In the genomic region with DNA sequence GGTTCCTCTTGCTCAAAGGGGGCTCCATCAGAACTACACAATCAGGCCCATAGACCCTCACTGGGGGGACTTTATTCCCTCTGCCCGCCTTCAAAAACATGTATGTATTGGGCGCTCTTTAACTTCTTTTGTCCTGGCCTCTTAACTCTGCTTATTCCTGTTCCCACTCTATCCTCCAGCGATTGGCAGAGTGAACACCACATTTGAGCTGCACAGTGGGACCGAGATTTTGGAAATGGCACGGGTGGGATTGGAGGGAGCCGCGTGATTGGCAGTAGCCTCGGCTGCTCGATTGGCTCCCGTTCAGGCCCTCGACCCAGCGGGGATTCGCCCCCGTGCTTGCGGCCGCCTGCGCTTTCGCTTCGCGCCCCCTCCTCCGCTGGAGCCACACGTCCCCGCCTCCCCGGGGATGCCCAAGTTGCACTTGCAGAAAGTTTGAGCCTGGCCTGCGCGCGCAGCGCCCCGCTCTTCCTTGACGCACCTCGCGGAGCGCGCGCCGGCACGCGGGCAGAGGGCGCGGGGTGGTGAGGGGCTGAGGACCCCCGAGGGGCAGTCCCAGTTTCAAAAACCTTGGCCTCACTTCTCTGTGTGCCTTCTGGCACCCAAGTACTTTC, we compare ENCODE assay signal across 8 cellular contexts. TPM values are rescaled to one million over a fixed set of nuclear protein-coding genes. Genes with fewer than 3 reads are reported as not detected.
DNase-seq lines count a peak whose midpoint lies in the region; ATAC-seq, FAIRE-seq and TF ChIP-seq lines count a peak whose summit lies in the region.

A gene (minus strand): TSS at position 192 of the 614 bp plus-strand sequence. CDS start 164 bp downstream, at position 28.

- no peaks in the 10 kb centered on the region for H3K9me3 Mint-ChIP-seq in nephron progenitor cell

- no peaks in the 10 kb centered on the region for H3K9me1 ChIP-seq in K562 (ENCODE audit: control insufficient read depth, insufficient read depth, low read length)

- in situ Hi-C loops in K562 (cut with MboI) = no loop called here

- TF ChIP-seq RAD21 in K562 (CRISPR knock-in tag; conservative IDR thresholded peaks at IDR 0.05 in 1 of 2, IDR thresholded peaks at IDR 0.05 in 1 of 2) = no peak

- H3K4me3 ChIP-seq in LNCaP clone FGC (ENCODE audit: low read depth, low read length) = 0 out of 2 replicates have a peak within 1 kb of the TSS, but pooled peaks have one; percentile 18
- peak within 1 kb of the TSS; percentile 56 for H3K4me3 ChIP-seq in K562

- 79% methylated on average over 9 of the region's 41 CpGs for WGBS in K562 (ENCODE audit: insufficient coverage, low coverage, missing lambda C conversion rate)

- intact Hi-C loops in K562 (cut with micrococcal nuclease) = no loop called here

- peak within 1 kb of the TSS; percentile 46 to 90 for H3K9ac ChIP-seq in K562 (ENCODE audit: insufficient read depth in 1 of 2, low read depth in 2 of 2, low read length in 2 of 2)

- H3K27ac ChIP-seq in K562 (ENCODE audit: extremely low read depth, low read depth, low read length) = peak within 1 kb of the TSS; percentile 73; the same call in 2 of the 3 replicates

- H3K4me2 ChIP-seq in K562 (ENCODE audit: insufficient read depth, low read length) = peak within 1 kb of the TSS; percentile 65

- POLR2A ChIA-PET in K562 (lab: Yijun Ruan, JAX) (interaction anchor here (2.7 kb wide), 1 partner anchor 9 kb away, joined by 14 read pairs; a partner anchor contains a TSS), GM10248 (lab: Yijun Ruan, JAX) (no interaction called here)

- H3K4me1 Mint-ChIP-seq in nephron progenitor cell = peaks cover 31% of the 10 kb centered on the region

- no peaks in the 10 kb centered on the region for H3K36me3 Mint-ChIP-seq in nephron progenitor cell (ENCODE audit: low read depth)

- H3K9me3 ChIP-seq in K562 (replicated peaks; ENCODE audit: control insufficient read depth, insufficient read depth, low read depth, low read length) = no peaks in the 10 kb centered on the region

- CTCF ChIA-PET in K562 (lab: Yijun Ruan, JAX; ENCODE audit: low intra/inter-chr PET ratio) (no interaction called here), GM10248 (lab: Yijun Ruan, JAX) (no interaction called here)

- FAIRE-seq in K562 (lab: Jason Lieb, UNC) = no peak

- peak within 1 kb of the TSS; percentile 79 for H2AFZ ChIP-seq in K562 (ENCODE audit: low read depth, low read length)

- H3K36me3 ChIP-seq in K562 (ENCODE audit: control insufficient read depth, insufficient read depth, low read length) = peaks cover 6% of the 10 kb centered on the region; the same call in 1 of the 3 replicates

- H3K4me1 ChIP-seq in K562 (replicated peaks in 1 of 2; ENCODE audit: control insufficient read depth in 2 of 2, insufficient read depth in 2 of 2, low read length in 2 of 2) = peaks cover 0 to 45% of the 10 kb centered on the region in 2 experiments; a peak in 3 of 5 replicates

- TF ChIP-seq EP300 in K562 (IDR thresholded peaks at IDR 0.05; ENCODE audit: low read length) = no peak

- H3K4me3 Mint-ChIP-seq in nephron progenitor cell = peak within 1 kb of the TSS; percentile 80

- TSS peak; percentile 68 for BruUV-seq in K562 (replicated peaks; lab: Mats Ljungman, UMichigan)

- no peaks in the 10 kb centered on the region for H3K27me3 ChIP-seq in K562 (ENCODE audit: control insufficient read depth in 2 of 2, insufficient read depth in 2 of 2, low read length in 2 of 2)

- no peaks in the 10 kb centered on the region for H4K20me1 ChIP-seq in K562 (replicated peaks; ENCODE audit: control insufficient read depth, insufficient read depth, low read length)

- H3K27me3 Mint-ChIP-seq in nephron progenitor cell (ENCODE audit: low read depth, poor library complexity) = peaks cover 83% of the 10 kb centered on the region

- peak within 1 kb of the TSS; percentile 58 for H3K27ac Mint-ChIP-seq in nephron progenitor cell

- peaks cover 14% of the 10 kb centered on the region; the same call in 2 of the 3 replicates for H3K79me2 ChIP-seq in K562 (ENCODE audit: control insufficient read depth, insufficient read depth, low read length)

- TF ChIP-seq POLR2A in K562 (conservative IDR thresholded peaks at IDR 0.05) = no peak

- TF ChIP-seq CTCF in LNCaP clone FGC (IDR thresholded peaks at IDR 0.05; ENCODE audit: control insufficient read depth, extremely low read depth, insufficient read depth) = no peak
- no peak for TF ChIP-seq CTCF in K562 (IDR thresholded peaks at IDR 0.05 in 2 of 3, conservative IDR thresholded peaks at IDR 0.05 in 1 of 3; ENCODE audit: insufficient read depth in 2 of 3, low read depth in 1 of 3, low read length in 3 of 3)
- no peak for TF ChIP-seq CTCF in nephron progenitor cell (IDR thresholded peaks at IDR 0.05)
- no peak for TF ChIP-seq CTCF in GM10248 (IDR thresholded peaks at IDR 0.05; ENCODE audit: control extremely low read depth, extremely low read depth, low read depth, missing control alignments)

- DNase-seq in DMS114 treated with DMSO at 0.1 percent for 48 hours (lab: John Stamatoyannopoulos, UW; ENCODE audit: unreplicated experiment) = peak; percentile 35
- no peak for DNase-seq in LNCaP clone FGC (ENCODE audit: low read depth)
- DNase-seq in K562 (ENCODE audit: extremely low read depth in 1 of 4, low spot score in 3 of 4) = no peak
- peak; percentile 75 for DNase-seq in nephron progenitor cell
- DNase-seq in SIG-M5 treated with dmso at 0.1 percent for 504 hours (lab: John Stamatoyannopoulos, UW; ENCODE audit: unreplicated experiment) = no peak
- no peak for DNase-seq in GM10248 (ENCODE audit: extremely low spot score)

- no peak for ATAC-seq in K562
- no peak for ATAC-seq in GM21825 (IDR thresholded peaks at IDR 0.05; ENCODE audit: unreplicated experiment)
- no peak for ATAC-seq in HG02763 (IDR thresholded peaks at IDR 0.05; ENCODE audit: unreplicated experiment)

TF ChIP-seq in K562, 482 proteins besides CTCF, POLR2A, EP300 and RAD21 (continues in another document):
- no peak for TF ChIP-seq BHLHE40 (IDR thresholded peaks at IDR 0.05; ENCODE audit: low read length)
- TF ChIP-seq HDAC6 (IDR thresholded peaks at IDR 0.05; ENCODE audit: low read depth, low read length) = no peak
- no peak for TF ChIP-seq FOS (IDR thresholded peaks at IDR 0.05; ENCODE audit: extremely low read depth, insufficient read length)
- TF ChIP-seq, protein P1, sequence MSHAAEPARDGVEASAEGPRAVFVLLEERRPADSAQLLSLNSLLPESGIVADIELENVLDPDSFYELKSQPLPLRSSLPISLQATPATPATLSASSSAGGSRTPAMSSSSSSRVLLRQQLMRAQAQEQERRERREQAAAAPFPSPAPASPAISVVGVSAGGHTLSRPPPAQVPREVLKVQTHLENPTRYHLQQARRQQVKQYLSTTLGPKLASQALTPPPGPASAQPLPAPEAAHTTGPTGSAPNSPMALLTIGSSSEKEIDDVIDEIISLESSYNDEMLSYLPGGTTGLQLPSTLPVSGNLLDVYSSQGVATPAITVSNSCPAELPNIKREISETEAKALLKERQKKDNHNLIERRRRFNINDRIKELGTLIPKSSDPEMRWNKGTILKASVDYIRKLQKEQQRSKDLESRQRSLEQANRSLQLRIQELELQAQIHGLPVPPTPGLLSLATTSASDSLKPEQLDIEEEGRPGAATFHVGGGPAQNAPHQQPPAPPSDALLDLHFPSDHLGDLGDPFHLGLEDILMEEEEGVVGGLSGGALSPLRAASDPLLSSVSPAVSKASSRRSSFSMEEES (CRISPR knock-in tag; IDR thresholded peaks at IDR 0.05) = no peak
- no peak for TF ChIP-seq SIX5 (IDR thresholded peaks at IDR 0.05; ENCODE audit: borderline replicate concordance in 1 of 2, insufficient read depth in 1 of 2, low read depth in 1 of 2, low read length in 2 of 2)
- 0 out of 2 replicates have a peak, but pooled peaks have one; percentile 2 for TF ChIP-seq L3MBTL2 (IDR thresholded peaks at IDR 0.05)
- TF ChIP-seq ZBTB7A (IDR thresholded peaks at IDR 0.05; ENCODE audit: borderline replicate concordance, control insufficient read depth, low read depth, low read length) = 0 out of 2 replicates have a peak, but pooled peaks have one; percentile 48
- TF ChIP-seq, protein P2, sequence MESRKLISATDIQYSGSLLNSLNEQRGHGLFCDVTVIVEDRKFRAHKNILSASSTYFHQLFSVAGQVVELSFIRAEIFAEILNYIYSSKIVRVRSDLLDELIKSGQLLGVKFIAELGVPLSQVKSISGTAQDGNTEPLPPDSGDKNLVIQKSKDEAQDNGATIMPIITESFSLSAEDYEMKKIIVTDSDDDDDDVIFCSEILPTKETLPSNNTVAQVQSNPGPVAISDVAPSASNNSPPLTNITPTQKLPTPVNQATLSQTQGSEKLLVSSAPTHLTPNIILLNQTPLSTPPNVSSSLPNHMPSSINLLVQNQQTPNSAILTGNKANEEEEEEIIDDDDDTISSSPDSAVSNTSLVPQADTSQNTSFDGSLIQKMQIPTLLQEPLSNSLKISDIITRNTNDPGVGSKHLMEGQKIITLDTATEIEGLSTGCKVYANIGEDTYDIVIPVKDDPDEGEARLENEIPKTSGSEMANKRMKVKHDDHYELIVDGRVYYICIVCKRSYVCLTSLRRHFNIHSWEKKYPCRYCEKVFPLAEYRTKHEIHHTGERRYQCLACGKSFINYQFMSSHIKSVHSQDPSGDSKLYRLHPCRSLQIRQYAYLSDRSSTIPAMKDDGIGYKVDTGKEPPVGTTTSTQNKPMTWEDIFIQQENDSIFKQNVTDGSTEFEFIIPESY (CRISPR knock-in tag; IDR thresholded peaks at IDR 0.05) = peak; percentile 92
- no peak for TF ChIP-seq ZBTB17 (CRISPR knock-in tag; IDR thresholded peaks at IDR 0.05)

RNA-seq across cellular contexts. Expression of the gene that starts here (rescaled TPM):
- total RNA-seq in K562 (2011; cell fraction: chromatin; rRNA removed; ENCODE audit: low replicate concordance) = 0.97 and 1.9 TPM in 2 replicates
- 0.79 and 1.0 TPM in 2 replicates for total RNA-seq in K562 (2011; cell fraction: nucleolus; rRNA removed)
- 1.2 and 1.6 TPM in 2 replicates for total RNA-seq in K562 (2011; cell fraction: nucleoplasm; rRNA removed)
- total RNA-seq in K562 (2014; rRNA removed) = 1.1 and 1.3 TPM in 2 replicates
- 1.1 and 1.2 TPM in 2 replicates for total RNA-seq in K562 (2014; rRNA removed; fragmentation: Illumina TruSeq; extraction: Trizol)
- total RNA-seq in K562 (2015; rRNA removed; fragmentation: Illumina TruSeq; extraction: Trizol) = 1.3 and 1.5 TPM in 2 replicates
- 2.0 and 2.2 TPM in 2 replicates for total RNA-seq in K562 (2021)
- 0.76 and 0.92 TPM in 2 replicates for polyA plus RNA-seq in K562 (2011; rRNA removed)
- polyA plus RNA-seq in K562 (2011; cell fraction: cytosol; rRNA removed) = 0.55 and 0.61 TPM in 2 replicates
- polyA plus RNA-seq in K562 (2011; cell fraction: nucleus; rRNA removed) = 1.2 and 1.7 TPM in 2 replicates
- polyA plus RNA-seq in K562 (2012) = 0.68 and 0.83 TPM in 2 replicates
- polyA plus RNA-seq in K562 (2014; fragmentation: Illumina TruSeq; extraction: Trizol) = 1.3 and 1.8 TPM in 2 replicates
- under 1 TPM; 0.57 to 0.73 TPM for polyA plus RNA-seq in K562 (2014; fragmentation: Nextera tagmentation; extraction: Ambion mirVana)
- polyA plus RNA-seq in K562 (2014; rRNA removed) = 0.89 and 1.4 TPM in 2 replicates
- polyA minus RNA-seq in K562 (2011; rRNA and poly(A)+ RNA removed) = 0.53 and 0.66 TPM in 2 replicates
- polyA minus RNA-seq in K562 (2011; cell fraction: cytosol; rRNA and poly(A)+ RNA removed) = 0.91 and 1.2 TPM in 2 replicates
- 1.3 and 1.4 TPM in 2 replicates for polyA minus RNA-seq in K562 (2011; cell fraction: nucleus; rRNA and poly(A)+ RNA removed)

Comparison
In these comparisons a context has a peak if more than half of its experiments do, and no peak if none do; other contexts are left out.
1. DNase-seq: peak in DMS114 treated with DMSO at 0.1 percent for 48 hours (single experiment) and nephron progenitor cell (single experiment); none in LNCaP clone FGC (single experiment), K562 (0 of 4), SIG-M5 treated with dmso at 0.1 percent for 504 hours (single experiment) and GM10248 (single experiment).